Comparison of ENCODE assay signal across 8 cellular contexts in genomic region chr17:30697619-30698460, GRCh38.
DNase-seq lines count a peak whose midpoint lies in the region; ATAC-seq and TF ChIP-seq lines count a peak whose summit lies in the region.
"Not testable (repeated sequence)": the region's sequence is repeated elsewhere in the genome, so short reads cannot be mapped to it uniquely, and the experiment has no call there.

No MANE protein-coding gene starts in this region.

- ATAC-seq in GM18907 (IDR thresholded peaks at IDR 0.05; ENCODE audit: unreplicated experiment): peak; percentile 66
- ATAC-seq in activated T-cell treated with anti-CD3 and anti-CD28 coated beads, Interleukin-2, amount 50 U/mL, for 4 hours: peak; percentile 80 to 88
- ATAC-seq in lower lobe of right lung: peak; percentile 94 to 96

- TF ChIP-seq CTCF in endothelial cell (IDR thresholded peaks at IDR 0.05; ENCODE audit: unreplicated experiment): peak; percentile 88
- peak; percentile 86 for TF ChIP-seq CTCF in lower lobe of right lung (IDR thresholded peaks at IDR 0.05)

- intact Hi-C loops in lower lobe of right lung (cut with DNase I): not testable (repeated sequence)

- H3K4me1 Mint-ChIP-seq in activated T-cell treated with anti-CD3 and anti-CD28 coated beads, Interleukin-2, amount 50 U/mL, for 4 hours (ENCODE audit: low read depth): not testable (repeated sequence)
- H3K4me1 Mint-ChIP-seq in endothelial cell (ENCODE audit: unreplicated experiment): peaks cover 13% of the 10 kb centered on the region

- not testable (repeated sequence) for H2AFZ ChIP-seq in ACC112 (ENCODE audit: low read length, unreplicated experiment)

- H3K4me3 Mint-ChIP-seq in activated T-cell treated with anti-CD3 and anti-CD28 coated beads, Interleukin-2, amount 50 U/mL, for 4 hours: peak overlapping the region; percentile 62
- H3K4me3 Mint-ChIP-seq in endothelial cell (ENCODE audit: unreplicated experiment): not testable (repeated sequence)

- H3K36me3 ChIP-seq in ACC112 (ENCODE audit: insufficient read depth, low read length); lower lobe of right lung: not testable (repeated sequence)

- H3K27ac ChIP-seq in ACC112 (ENCODE audit: low read depth, low read length); lower lobe of right lung: not testable (repeated sequence)

- peaks cover 11% of the 10 kb centered on the region for H3K27me3 Mint-ChIP-seq in activated T-cell treated with anti-CD3 and anti-CD28 coated beads, Interleukin-2, amount 50 U/mL, for 4 hours (ENCODE audit: low read depth)
- not testable (repeated sequence) for H3K27me3 Mint-ChIP-seq in endothelial cell (ENCODE audit: unreplicated experiment)

- H3K27ac Mint-ChIP-seq in endothelial cell (ENCODE audit: unreplicated experiment): not testable (repeated sequence)

- not testable (repeated sequence) for H3K79me2 ChIP-seq in ACC112 (ENCODE audit: control insufficient read depth, insufficient read depth, low read length, unreplicated experiment)

- not testable (repeated sequence) for H3K27me3 ChIP-seq in ACC112 (ENCODE audit: insufficient read depth, low read length); lower lobe of right lung (ENCODE audit: low read depth)

- H3K4me3 ChIP-seq in ACC112 (ENCODE audit: low read depth, low read length) (peak overlapping the region; percentile 80), lower lobe of right lung (peak overlapping the region; percentile 36)

- not testable (repeated sequence) for H3K4me1 ChIP-seq in ACC112 (ENCODE audit: control insufficient read depth, insufficient read depth, low read length, unreplicated experiment); lower lobe of right lung

- not testable (repeated sequence) for H3K36me3 Mint-ChIP-seq in activated T-cell treated with anti-CD3 and anti-CD28 coated beads, Interleukin-2, amount 50 U/mL, for 4 hours (ENCODE audit: insufficient read depth); endothelial cell (ENCODE audit: low read depth, unreplicated experiment)

- DNase-seq in NAMALWA (ENCODE audit: low spot score) (peak; percentile 70), RPMI8226 (peak; percentile 82), endothelial cell (ENCODE audit: low spot score) (peak; percentile 74), lower lobe of right lung (peak; percentile 84)
- peak; percentile 75 for DNase-seq in activated T-cell treated with anti-CD3 and anti-CD28 coated beads, Interleukin-2, amount 50 U/mL, for 4 hours
- peak; percentile 61 for DNase-seq in stimulated activated CD4-positive, alpha-beta T cell treated with anti-CD3 and anti-CD28 coated beads, Interleukin-2, amount 100 ng/mL, for 4 hours (ENCODE audit: low read depth)

- not testable (repeated sequence) for H3K9me3 Mint-ChIP-seq in activated T-cell treated with anti-CD3 and anti-CD28 coated beads, Interleukin-2, amount 50 U/mL, for 4 hours; endothelial cell (ENCODE audit: unreplicated experiment)

- H3K9me3 ChIP-seq in lower lobe of right lung: not testable (repeated sequence)
